2 cellular contexts compared by ENCODE assay signal in the genomic region with DNA sequence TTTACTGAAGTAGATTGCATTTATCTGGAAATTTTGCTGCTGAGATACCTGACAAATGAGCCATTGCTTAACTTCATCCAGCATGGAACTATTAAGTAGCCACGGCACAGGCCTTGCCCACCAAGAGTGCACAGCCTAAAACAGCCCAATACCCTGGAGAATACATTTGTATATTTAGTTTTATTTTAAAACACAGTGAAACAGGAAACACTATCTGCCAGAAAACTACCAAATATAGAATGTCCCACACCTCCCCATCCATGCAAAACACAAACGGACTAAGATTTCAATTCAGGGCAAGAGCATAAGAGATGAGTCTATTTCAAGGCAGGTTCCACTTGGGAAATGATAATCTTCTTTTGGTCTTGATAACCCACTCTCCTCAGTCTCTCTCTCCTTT.
TF ChIP-seq lines count a peak whose summit lies in the region.

No MANE protein-coding gene starts in this region.

TF ChIP-seq in SK-N-SH, 30 proteins besides CTCF, POLR2A, EP300 and RAD21 (continued from another document):
- TF ChIP-seq ZBTB33 (IDR thresholded peaks at IDR 0.05; ENCODE audit: borderline replicate concordance, low read depth) (no peak), NRF1 (IDR thresholded peaks at IDR 0.05; ENCODE audit: low read depth, low read length) (no peak), FOXM1 (IDR thresholded peaks at IDR 0.05; ENCODE audit: low read depth) (no peak), FOXJ3 (CRISPR knock-in tag; IDR thresholded peaks at IDR 0.05) (no peak), SMC3 (IDR thresholded peaks at IDR 0.05; ENCODE audit: low read depth, low read length) (no peak), MXI1 (IDR thresholded peaks at IDR 0.05; ENCODE audit: low read depth, low read length) (no peak), JUND (IDR thresholded peaks at IDR 0.05) (no peak), SIN3A (IDR thresholded peaks at IDR 0.05; ENCODE audit: borderline replicate concordance, low read depth, low read length) (no peak), RCOR1 (IDR thresholded peaks at IDR 0.05; ENCODE audit: low read length) (no peak), REST (IDR thresholded peaks at IDR 0.05; ENCODE audit: low read depth, low read length) (no peak), TAF1 (IDR thresholded peaks at IDR 0.05; ENCODE audit: borderline replicate concordance, low read depth, low read length) (no peak), GATA2 (CRISPR knock-in tag; IDR thresholded peaks at IDR 0.05) (no peak), FOSL2 (IDR thresholded peaks at IDR 0.05; ENCODE audit: borderline replicate concordance, low read depth) (no peak), POLR2AphosphoS5 (IDR thresholded peaks at IDR 0.05; ENCODE audit: low read depth, low read length) (no peak)
- TF ChIP-seq, protein P1, sequence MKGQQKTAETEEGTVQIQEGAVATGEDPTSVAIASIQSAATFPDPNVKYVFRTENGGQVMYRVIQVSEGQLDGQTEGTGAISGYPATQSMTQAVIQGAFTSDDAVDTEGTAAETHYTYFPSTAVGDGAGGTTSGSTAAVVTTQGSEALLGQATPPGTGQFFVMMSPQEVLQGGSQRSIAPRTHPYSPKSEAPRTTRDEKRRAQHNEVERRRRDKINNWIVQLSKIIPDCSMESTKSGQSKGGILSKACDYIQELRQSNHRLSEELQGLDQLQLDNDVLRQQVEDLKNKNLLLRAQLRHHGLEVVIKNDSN (IDR thresholded peaks at IDR 0.05; ENCODE audit: borderline replicate concordance, low read depth): no peak

TF ChIP-seq in SK-N-SH treated with all-trans-retinoic acid at 6 μM for 48 hours, 23 proteins besides CTCF, POLR2A, EP300 and RAD21 (continued from another document):
- TF ChIP-seq, protein P2, sequence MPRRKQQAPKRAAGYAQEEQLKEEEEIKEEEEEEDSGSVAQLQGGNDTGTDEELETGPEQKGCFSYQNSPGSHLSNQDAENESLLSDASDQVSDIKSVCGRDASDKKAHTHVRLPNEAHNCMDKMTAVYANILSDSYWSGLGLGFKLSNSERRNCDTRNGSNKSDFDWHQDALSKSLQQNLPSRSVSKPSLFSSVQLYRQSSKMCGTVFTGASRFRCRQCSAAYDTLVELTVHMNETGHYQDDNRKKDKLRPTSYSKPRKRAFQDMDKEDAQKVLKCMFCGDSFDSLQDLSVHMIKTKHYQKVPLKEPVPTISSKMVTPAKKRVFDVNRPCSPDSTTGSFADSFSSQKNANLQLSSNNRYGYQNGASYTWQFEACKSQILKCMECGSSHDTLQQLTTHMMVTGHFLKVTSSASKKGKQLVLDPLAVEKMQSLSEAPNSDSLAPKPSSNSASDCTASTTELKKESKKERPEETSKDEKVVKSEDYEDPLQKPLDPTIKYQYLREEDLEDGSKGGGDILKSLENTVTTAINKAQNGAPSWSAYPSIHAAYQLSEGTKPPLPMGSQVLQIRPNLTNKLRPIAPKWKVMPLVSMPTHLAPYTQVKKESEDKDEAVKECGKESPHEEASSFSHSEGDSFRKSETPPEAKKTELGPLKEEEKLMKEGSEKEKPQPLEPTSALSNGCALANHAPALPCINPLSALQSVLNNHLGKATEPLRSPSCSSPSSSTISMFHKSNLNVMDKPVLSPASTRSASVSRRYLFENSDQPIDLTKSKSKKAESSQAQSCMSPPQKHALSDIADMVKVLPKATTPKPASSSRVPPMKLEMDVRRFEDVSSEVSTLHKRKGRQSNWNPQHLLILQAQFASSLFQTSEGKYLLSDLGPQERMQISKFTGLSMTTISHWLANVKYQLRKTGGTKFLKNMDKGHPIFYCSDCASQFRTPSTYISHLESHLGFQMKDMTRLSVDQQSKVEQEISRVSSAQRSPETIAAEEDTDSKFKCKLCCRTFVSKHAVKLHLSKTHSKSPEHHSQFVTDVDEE (CRISPR knock-in tag; IDR thresholded peaks at IDR 0.05): no peak
- no peak for TF ChIP-seq ZNF565 (CRISPR knock-in tag; conservative IDR thresholded peaks at IDR 0.05; ENCODE audit: low read depth)
- no peak for TF ChIP-seq ZNF70 (CRISPR knock-in tag; IDR thresholded peaks at IDR 0.05)
- TF ChIP-seq ZNF8 (CRISPR knock-in tag; IDR thresholded peaks at IDR 0.05): no peak
- no peak for TF ChIP-seq BACH2 (CRISPR knock-in tag; IDR thresholded peaks at IDR 0.05; ENCODE audit: borderline replicate concordance)
- no peak for TF ChIP-seq ESRRG (CRISPR knock-in tag; IDR thresholded peaks at IDR 0.05)
- TF ChIP-seq ISL1 (CRISPR knock-in tag; IDR thresholded peaks at IDR 0.05): no peak
- no peak for TF ChIP-seq PPARA (CRISPR knock-in tag; IDR thresholded peaks at IDR 0.05; ENCODE audit: borderline replicate concordance)
- no peak for TF ChIP-seq ZFP30 (CRISPR knock-in tag; IDR thresholded peaks at IDR 0.05)
- TF ChIP-seq TOX (CRISPR knock-in tag; IDR thresholded peaks at IDR 0.05; ENCODE audit: borderline replicate concordance): no peak
- no peak for TF ChIP-seq ZFP3 (CRISPR knock-in tag; IDR thresholded peaks at IDR 0.05)
- TF ChIP-seq RARB (CRISPR knock-in tag; IDR thresholded peaks at IDR 0.05): no peak
